1 cellular context compared by ENCODE assay signal in genomic region chr12:2944401-2945047, GRCh38.
TF ChIP-seq lines count a peak whose summit lies in the region.

No MANE protein-coding gene starts in this region.

TF ChIP-seq in K562, 482 proteins besides CTCF, POLR2A, EP300 and RAD21 (continued from another document):
- TF ChIP-seq JUND (IDR thresholded peaks at IDR 0.05; ENCODE audit: borderline replicate concordance, low read depth, low read length) (0 out of 2 replicates have a peak, but pooled peaks have one; percentile 12), JUND (tag; IDR thresholded peaks at IDR 0.05; ENCODE audit: borderline replicate concordance, low read depth, low read length) (no peak), NRF1 (conservative IDR thresholded peaks at IDR 0.05 in 1 of 2, IDR thresholded peaks at IDR 0.05 in 1 of 2) (0 out of 4 replicates have a peak, but pooled peaks of 1 of the 2 experiments have one; percentile 23), ZBTB33 (CRISPR knock-in tag; IDR thresholded peaks at IDR 0.05) (peak; percentile 76), ZBTB7A (IDR thresholded peaks at IDR 0.05; ENCODE audit: borderline replicate concordance, control insufficient read depth, low read depth, low read length) (peak; percentile 54; the same call in 1 of the 2 replicates), KHSRP (IDR thresholded peaks at IDR 0.05) (no peak), CREB5 (CRISPR knock-in tag; IDR thresholded peaks at IDR 0.05) (no peak), PRDM10 (IDR thresholded peaks at IDR 0.05; ENCODE audit: partially characterized antibody) (peak; percentile 79), SMC3 (conservative IDR thresholded peaks at IDR 0.05; ENCODE audit: insufficient read depth, low read depth, low read length) (peak; percentile 48; the same call in 1 of the 2 replicates), CREBBP (IDR thresholded peaks at IDR 0.05; ENCODE audit: low read depth, low read length) (no peak), ZNF699 (CRISPR knock-in tag; IDR thresholded peaks at IDR 0.05; ENCODE audit: insufficient replicate concordance) (no peak), BCOR (IDR thresholded peaks at IDR 0.05) (no peak; the same call in 1 of the 2 replicates)
